Comparison of ENCODE assay signal across 8 cellular contexts in genomic region chr2:26243643-26244478, GRCh38. TPM values are rescaled to one million over a fixed set of nuclear protein-coding genes. Genes with fewer than 3 reads are reported as not detected.
DNase-seq lines count a peak whose midpoint lies in the region; ATAC-seq and TF ChIP-seq lines count a peak whose summit lies in the region.

No MANE protein-coding gene starts in this region.

- H3K27me3 Mint-ChIP-seq in Caco-2 (ENCODE audit: insufficient read depth, unreplicated experiment) = no peaks in the 10 kb centered on the region
- H3K27me3 Mint-ChIP-seq in central memory CD8-positive, alpha-beta T cell = no peaks in the 10 kb centered on the region

- H3K27ac ChIP-seq in OCI-LY3 (ENCODE audit: low read length) (peak overlapping the region; percentile 82), suprapubic skin (peak overlapping the region; percentile 99)

- no peaks in the 10 kb centered on the region for H4K20me1 ChIP-seq in OCI-LY3 (ENCODE audit: insufficient read depth, low read length)

- H3K4me3 ChIP-seq in Caco-2 (ENCODE audit: low read depth, low read length) = peak overlapping the region; percentile 94
- peak overlapping the region; percentile 88 for H3K4me3 ChIP-seq in OCI-LY3 (ENCODE audit: low read length)
- peak overlapping the region; percentile 95 for H3K4me3 ChIP-seq in suprapubic skin

- no TSS peak for BruUV-seq in Caco-2 (replicated peaks; lab: Mats Ljungman, UMichigan)

- CTCF ChIA-PET in Caco-2 (lab: Charles Lee) = no interaction called here

- intact Hi-C loops in Caco-2 (cut with micrococcal nuclease; ENCODE audit: unreplicated experiment) = loop anchor here (1.0 to 2.0 kb wide), 3 partner anchors 55 to 103 kb away; partner anchors contain the start of genes ADGRF3 and SELENOI

- peaks cover 31% of the 10 kb centered on the region for H3K36me3 Mint-ChIP-seq in Caco-2 (ENCODE audit: insufficient read depth, unreplicated experiment)
- H3K36me3 Mint-ChIP-seq in central memory CD8-positive, alpha-beta T cell (ENCODE audit: insufficient read depth) = peaks cover 21% of the 10 kb centered on the region

- POLR2A ChIA-PET in Caco-2 (lab: Charles Lee) = interaction anchor here (0.5 to 2.6 kb wide), 2 partner anchors 56 to 102 kb away, joined by 4 to 11 read pairs; partner anchors contain the start of gene SELENOI

- H3K27ac Mint-ChIP-seq in Caco-2 (ENCODE audit: unreplicated experiment) = peak overlapping the region; percentile 97
- peak overlapping the region; percentile 97 for H3K27ac Mint-ChIP-seq in central memory CD8-positive, alpha-beta T cell (ENCODE audit: low read depth)

- H3K9me3 ChIP-seq in Caco-2 (no peaks in the 10 kb centered on the region), OCI-LY3 (ENCODE audit: insufficient read depth, low read length) (no peaks in the 10 kb centered on the region), suprapubic skin (no peaks in the 10 kb centered on the region)

- H3K79me2 ChIP-seq in OCI-LY3 (ENCODE audit: low read length) = peaks cover 96% of the 10 kb centered on the region

- H3K9me3 Mint-ChIP-seq in Caco-2 (ENCODE audit: unreplicated experiment) = no peaks in the 10 kb centered on the region
- H3K9me3 Mint-ChIP-seq in central memory CD8-positive, alpha-beta T cell = no peaks in the 10 kb centered on the region

- peaks cover 18% of the 10 kb centered on the region for H3K4me1 Mint-ChIP-seq in Caco-2 (ENCODE audit: low read depth, unreplicated experiment)
- H3K4me1 Mint-ChIP-seq in central memory CD8-positive, alpha-beta T cell = peaks cover 61% of the 10 kb centered on the region

- H2AFZ ChIP-seq in OCI-LY3 (ENCODE audit: low read depth, low read length) = peak overlapping the region; percentile 22; the same call in 1 of the 2 replicates

- ATAC-seq in GM19025 (IDR thresholded peaks at IDR 0.05; ENCODE audit: low read depth, unreplicated experiment) = peak; percentile 27
- peak; percentile 36 for ATAC-seq in HG03159 (IDR thresholded peaks at IDR 0.05; ENCODE audit: unreplicated experiment)
- peak; percentile 38 for ATAC-seq in central memory CD8-positive, alpha-beta T cell (replicated peaks; ENCODE audit: extremely low read depth, poor library complexity, severe bottlenecking)
- ATAC-seq in left lobe of liver = peak; percentile 39

- H3K36me3 ChIP-seq in Caco-2 (ENCODE audit: control insufficient read depth, insufficient read depth, low read length) (no peaks in the 10 kb centered on the region), OCI-LY3 (replicated peaks; ENCODE audit: low read depth, low read length) (no peaks in the 10 kb centered on the region), suprapubic skin (no peaks in the 10 kb centered on the region)

- peak in 1 of 2 experiments; percentile 41 for DNase-seq in Caco-2
- DNase-seq in central memory CD8-positive, alpha-beta T cell (ENCODE audit: low spot score in 2 of 2) = no peak
- no peak for DNase-seq in left lobe of liver (ENCODE audit: low spot score)
- no peak for DNase-seq in suprapubic skin (ENCODE audit: low spot score in 2 of 2)
- no peak for DNase-seq in NCI-H774 (lab: John Stamatoyannopoulos, UW)

- under 1% methylated on average over 30 of the region's 32 CpGs for WGBS in suprapubic skin

- peak overlapping the region; percentile 78 for H3K4me2 ChIP-seq in OCI-LY3 (ENCODE audit: low read length)

- no peak for TF ChIP-seq EP300 in suprapubic skin (IDR thresholded peaks at IDR 0.05)

- no peaks in the 10 kb centered on the region for H3K27me3 ChIP-seq in Caco-2 (replicated peaks; ENCODE audit: control insufficient read depth, insufficient read depth, low read length)
- H3K27me3 ChIP-seq in OCI-LY3 (ENCODE audit: low read depth, low read length) = no peaks in the 10 kb centered on the region
- H3K27me3 ChIP-seq in suprapubic skin = no peaks in the 10 kb centered on the region

- peak overlapping the region; percentile 81 for H3K9ac ChIP-seq in OCI-LY3 (ENCODE audit: low read length)

- H3K4me3 Mint-ChIP-seq in Caco-2 (ENCODE audit: unreplicated experiment) = peak overlapping the region; percentile 99
- H3K4me3 Mint-ChIP-seq in central memory CD8-positive, alpha-beta T cell = peak overlapping the region; percentile 100

- TF ChIP-seq CTCF in Caco-2 (IDR thresholded peaks at IDR 0.05; ENCODE audit: insufficient read depth in 1 of 2, low read depth in 1 of 2, low read length in 1 of 2, severe bottlenecking in 1 of 2, unreplicated experiment in 1 of 2) = no peak
- no peak for TF ChIP-seq CTCF in OCI-LY3 (IDR thresholded peaks at IDR 0.05; ENCODE audit: low read depth, low read length)
- no peak for TF ChIP-seq CTCF in suprapubic skin (IDR thresholded peaks at IDR 0.05)

- no peak for TF ChIP-seq POLR2A in suprapubic skin (IDR thresholded peaks at IDR 0.05)

- H3K4me1 ChIP-seq in Caco-2 = peaks cover 7% of the 10 kb centered on the region; the same call in 1 of the 2 replicates
- peaks cover 35% of the 10 kb centered on the region for H3K4me1 ChIP-seq in OCI-LY3 (ENCODE audit: low read length)
- H3K4me1 ChIP-seq in suprapubic skin = peaks cover 64% of the 10 kb centered on the region

RNA-seq across cellular contexts. Expression of gene HADHA, which starts 0.6 kb away (rescaled TPM):
- total RNA-seq in Caco-2 (2022) (143 and 150 TPM in 2 replicates), left lobe of liver (144 TPM), suprapubic skin (100 to 1,000 TPM; 120 to 145 (median 131) TPM)

RNA-seq across cellular contexts. Expression of gene HADHB, which starts 0.9 kb away (rescaled TPM):
- total RNA-seq in Caco-2 (2022) (93.2 and 106 TPM in 2 replicates), left lobe of liver (178 TPM), suprapubic skin (100 to 1,000 TPM in 3 of 4 donors, 10 to 100 TPM in 1; 94.7 to 223 (median 119) TPM)
